Comparison of ENCODE assay signal across 9 cellular contexts in the genomic region with DNA sequence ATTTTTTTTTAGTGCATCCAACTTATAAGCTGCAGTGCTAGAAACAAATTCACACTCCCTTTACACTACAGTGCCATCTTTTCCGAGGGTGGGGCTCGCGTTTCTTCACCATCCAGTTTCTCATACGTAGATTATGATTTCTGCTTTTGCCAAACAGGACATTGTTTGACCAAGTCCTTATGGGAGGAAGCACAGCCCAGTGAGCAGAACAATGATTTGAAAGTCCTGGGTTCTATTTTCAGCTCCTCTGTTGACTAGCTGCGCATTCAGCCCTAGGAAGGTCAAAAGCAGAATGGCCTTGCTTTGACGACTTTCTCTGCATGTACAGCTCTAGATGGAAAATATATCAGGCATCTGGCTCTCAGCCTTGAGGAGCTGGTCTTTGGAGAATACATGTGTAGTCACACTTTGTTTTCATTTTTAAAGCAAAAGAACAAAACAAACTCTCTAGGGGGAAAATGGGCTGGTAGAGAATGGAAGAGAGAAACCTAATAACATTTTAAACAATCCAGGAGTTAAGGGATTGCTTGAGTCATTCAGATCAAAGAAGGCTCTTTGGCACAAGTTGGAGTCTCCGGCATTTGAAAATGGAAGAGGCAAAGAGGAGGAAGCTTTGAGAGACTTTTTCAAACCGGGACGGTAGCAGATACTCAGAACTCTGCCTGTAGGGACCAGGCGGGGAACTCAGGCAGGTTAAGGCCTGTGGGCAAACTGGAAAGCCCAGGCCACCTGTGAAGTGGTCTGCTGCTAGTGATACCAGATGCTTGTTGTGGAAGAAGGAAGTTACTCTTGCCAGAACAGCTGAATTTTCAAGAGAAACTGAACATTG.
DNase-seq lines count a peak whose midpoint lies in the region; ATAC-seq and TF ChIP-seq lines count a peak whose summit lies in the region.
"Had no signal": no experiment of that assay in that cellular context is flagged by ENCODE, and none has a peak within 500 bp of the region (broad histone marks: within the 10 kb centered on the region; RNA-seq: fewer than 3 reads in every experiment).

No MANE protein-coding gene starts in this region.

- H3K9me3 ChIP-seq in OCI-LY7 (ENCODE audit: low read length) (peaks cover 38% of the 10 kb centered on the region; the same call in 1 of the 2 replicates), mucosa of rectum (ENCODE audit: control insufficient read depth in 2 of 2, low read length in 2 of 2) (no peaks in the 10 kb centered on the region), osteoblast (ENCODE audit: low read depth, low read length) (no peaks in the 10 kb centered on the region)

- H3K27ac ChIP-seq in OCI-LY7 (ENCODE audit: low read depth, low read length, poor library complexity, severe bottlenecking): peak overlapping the region; percentile 99
- H3K27ac ChIP-seq in mucosa of rectum (ENCODE audit: low read depth in 2 of 2, low read length in 2 of 2): peak overlapping the region; percentile 65 to 69
- no peak overlapping the region for H3K27ac ChIP-seq in osteoblast (ENCODE audit: low read depth, low read length)

- H3K4me1 Mint-ChIP-seq in activated T-helper 17 cell treated with anti-CD3 and anti-CD28 coated beads, Interleukin-2, amount 50 U/mL, for 72 hours: peaks cover 4% of the 10 kb centered on the region

- peaks cover 65% of the 10 kb centered on the region for H3K4me1 ChIP-seq in OCI-LY7 (ENCODE audit: insufficient read depth, low read length, poor library complexity, severe bottlenecking)
- H3K4me1 ChIP-seq in mucosa of rectum (ENCODE audit: control insufficient read depth in 2 of 2, insufficient read depth in 2 of 2, low read length in 2 of 2): peaks cover 0 to 3% of the 10 kb centered on the region in 2 donors
- no peaks in the 10 kb centered on the region for H3K4me1 ChIP-seq in osteoblast (ENCODE audit: insufficient read depth, low read length)

- H3K9ac ChIP-seq in mucosa of rectum (ENCODE audit: low read depth in 1 of 2, low read length in 2 of 2): no peak overlapping the region

- H3K9me3 Mint-ChIP-seq in activated T-helper 17 cell treated with anti-CD3 and anti-CD28 coated beads, Interleukin-2, amount 50 U/mL, for 72 hours: peaks cover 4% of the 10 kb centered on the region
- H3K9me3 Mint-ChIP-seq: brain had no signal

- H3K4me2 ChIP-seq in OCI-LY7 (ENCODE audit: low read length): peak overlapping the region; percentile 91
- no peak overlapping the region for H3K4me2 ChIP-seq in osteoblast (ENCODE audit: insufficient read depth, low read length)

- H3K27me3 ChIP-seq in mucosa of rectum (ENCODE audit: control insufficient read depth in 2 of 2, insufficient read depth in 2 of 2, low read length in 2 of 2): no peaks in the 10 kb centered on the region
- no peaks in the 10 kb centered on the region for H3K27me3 ChIP-seq in osteoblast (ENCODE audit: insufficient read depth, low read length)

- no peaks in the 10 kb centered on the region for H3K36me3 Mint-ChIP-seq in activated T-helper 17 cell treated with anti-CD3 and anti-CD28 coated beads, Interleukin-2, amount 50 U/mL, for 72 hours (ENCODE audit: low read depth)
- H3K36me3 Mint-ChIP-seq: brain had no signal

- intact Hi-C loops in OCI-LY7 (cut with micrococcal nuclease; ENCODE audit: unreplicated experiment): loop anchor here (1.0 kb wide), 6 partner anchors 22 to 301 kb away; no protein-coding TSS in a partner anchor

- CTCF ChIA-PET in OCI-LY7 (lab: Charles Lee; ENCODE audit: unreplicated experiment): interaction anchor here (1.7 to 2.9 kb wide), 3 partner anchors 11 to 81 kb away, joined by 5 to 16 read pairs (median 12); no protein-coding TSS in a partner anchor

- H4K20me1 ChIP-seq in OCI-LY7 (ENCODE audit: insufficient read depth, low read length) (no peaks in the 10 kb centered on the region), osteoblast (ENCODE audit: insufficient read depth, low read length) (no peaks in the 10 kb centered on the region)

- ATAC-seq in GM18511 (IDR thresholded peaks at IDR 0.05; ENCODE audit: unreplicated experiment) (peak; percentile 91), HG02571 (IDR thresholded peaks at IDR 0.05; ENCODE audit: unreplicated experiment) (peak; percentile 81)
- ATAC-seq in activated T-helper 17 cell treated with anti-CD3 and anti-CD28 coated beads, Interleukin-2, amount 50 U/mL, for 72 hours (replicated peaks): no peak

- H3K27ac Mint-ChIP-seq in activated T-helper 17 cell treated with anti-CD3 and anti-CD28 coated beads, Interleukin-2, amount 50 U/mL, for 72 hours: no peak overlapping the region

- H3K4me3 Mint-ChIP-seq in activated T-helper 17 cell treated with anti-CD3 and anti-CD28 coated beads, Interleukin-2, amount 50 U/mL, for 72 hours: no peak overlapping the region

- H3K9me2 ChIP-seq in OCI-LY7 (ENCODE audit: insufficient read depth, low read length): no peaks in the 10 kb centered on the region

- TSS peak; percentile 92 for BruUV-seq in OCI-LY7 (replicated peaks; lab: Mats Ljungman, UMichigan)

- no peak for TF ChIP-seq CTCF in OCI-LY7 (conservative IDR thresholded peaks at IDR 0.05; ENCODE audit: low read length)
- TF ChIP-seq CTCF in osteoblast (IDR thresholded peaks at IDR 0.05; ENCODE audit: extremely low read depth, low read depth, low read length): no peak

- H3K36me3 ChIP-seq in OCI-LY7 (ENCODE audit: insufficient read depth, low read length) (peaks cover 41% of the 10 kb centered on the region), mucosa of rectum (ENCODE audit: control insufficient read depth in 2 of 2, insufficient read depth in 2 of 2, low read length in 2 of 2) (no peaks in the 10 kb centered on the region), osteoblast (ENCODE audit: insufficient read depth, low read length) (no peaks in the 10 kb centered on the region)

- H3K4me3 ChIP-seq in OCI-LY7 (ENCODE audit: low read depth, low read length, poor library complexity, severe bottlenecking) (peak overlapping the region; percentile 58), mucosa of rectum (ENCODE audit: low read length in 2 of 2) (no peak overlapping the region), osteoblast (ENCODE audit: insufficient read depth, low read length) (no peak overlapping the region)

- H3K79me2 ChIP-seq in OCI-LY7 (ENCODE audit: insufficient read depth, low read depth, low read length) (no peaks in the 10 kb centered on the region), osteoblast (ENCODE audit: insufficient read depth, low read length) (no peaks in the 10 kb centered on the region)

- POLR2A ChIA-PET in OCI-LY7 (lab: Charles Lee): interaction anchor here (0.7 to 11.2 kb wide), 24 partner anchors 9 to 309 kb away, joined by 3 to 238 read pairs (median 4); partner anchors contain the start of gene BTG1

- no peaks in the 10 kb centered on the region for H3K27me3 Mint-ChIP-seq in activated T-helper 17 cell treated with anti-CD3 and anti-CD28 coated beads, Interleukin-2, amount 50 U/mL, for 72 hours

- H2AFZ ChIP-seq in OCI-LY7 (ENCODE audit: low read length) (peak overlapping the region; percentile 48; the same call in 1 of the 2 replicates), osteoblast (ENCODE audit: low read length) (no peak overlapping the region)

- DNase-seq in OCI-LY7 (ENCODE audit: low spot score) (peak; percentile 98), ureter (ENCODE audit: low spot score) (no peak), osteoblast (ENCODE audit: insufficient read length, low spot score, missing footprints) (no peak)
- no peak for DNase-seq in stimulated activated CD4-positive, alpha-beta T cell treated with anti-CD3 and anti-CD28 coated beads, Interleukin-4, amount 100 ng/mL, for 24 hours
